14 cellular contexts compared by ENCODE assay signal in genomic region chr10:118827466-118828155, GRCh38.
DNase-seq lines count a peak whose midpoint lies in the region; ATAC-seq and TF ChIP-seq lines count a peak whose summit lies in the region.
"Had no signal": no experiment of that assay in that cellular context is flagged by ENCODE, and none has a peak within 500 bp of the region (broad histone marks: within the 10 kb centered on the region; RNA-seq: fewer than 3 reads in every experiment).

No MANE protein-coding gene starts in this region.

- H3K27ac ChIP-seq in CD4-positive, alpha-beta T cell (ENCODE audit: low read depth, low read length) = no peak overlapping the region
- H3K27ac ChIP-seq in GM23338 (ENCODE audit: low read depth) = no peak overlapping the region
- H3K27ac ChIP-seq: left lung, neutrophil had no signal

- no peaks in the 10 kb centered on the region for H3K79me2 ChIP-seq in GM23338 (replicated peaks; ENCODE audit: insufficient read depth)

- no peak overlapping the region for H2AFZ ChIP-seq in GM23338

- H3K4me2 ChIP-seq in GM23338 = no peak overlapping the region

- H3K4me1 ChIP-seq in GM23338 (ENCODE audit: insufficient read depth) = no peaks in the 10 kb centered on the region

- H3K36me3 Mint-ChIP-seq in CD4-positive, alpha-beta T cell (ENCODE audit: low read depth) = no peaks in the 10 kb centered on the region
- no peaks in the 10 kb centered on the region for H3K36me3 Mint-ChIP-seq in GM23338 (ENCODE audit: low read depth)
- H3K36me3 Mint-ChIP-seq in mesothelial cell of epicardium = no peaks in the 10 kb centered on the region
- H3K36me3 Mint-ChIP-seq: activated naive CD4-positive, alpha-beta T cell treated with anti-CD3 and anti-CD28 coated beads, Interleukin-2, amount 10 ng/mL, durations not matched to agents 7 days and 5 days; stimulated activated memory B cell treated with anti-CD40 and anti-IgM and Interleukin-4, amounts not matched to agents 10 μg/mL and 1 μg/mL and 100 μg/mL, for 72 hours had no signal

- H3F3A ChIP-seq in GM23338 (replicated peaks; ENCODE audit: low read depth) = no peaks in the 10 kb centered on the region

- no peak overlapping the region for H3K27ac Mint-ChIP-seq in CD4-positive, alpha-beta T cell
- H3K27ac Mint-ChIP-seq in GM23338 = no peak overlapping the region
- no peak overlapping the region for H3K27ac Mint-ChIP-seq in mesothelial cell of epicardium
- H3K27ac Mint-ChIP-seq: activated naive CD4-positive, alpha-beta T cell treated with anti-CD3 and anti-CD28 coated beads, Interleukin-2, amount 10 ng/mL, durations not matched to agents 7 days and 5 days; stimulated activated memory B cell treated with anti-CD40 and anti-IgM and Interleukin-4, amounts not matched to agents 10 μg/mL and 1 μg/mL and 100 μg/mL, for 72 hours had no signal

- H3K9me2 ChIP-seq in GM23338 (ENCODE audit: insufficient read depth) = peaks cover 16% of the 10 kb centered on the region

- intact Hi-C loops in CD4-positive, alpha-beta T cell (cut with DNase I, micrococcal nuclease) = no loop called here

- no peak for ATAC-seq in CD4-positive, alpha-beta T cell (ENCODE audit: poor library complexity)
- no peak for ATAC-seq in GM23338
- ATAC-seq in GM18907 (IDR thresholded peaks at IDR 0.05; ENCODE audit: unreplicated experiment) = no peak
- ATAC-seq in GM21367 (IDR thresholded peaks at IDR 0.05; ENCODE audit: unreplicated experiment) = no peak
- no peak for ATAC-seq in GM18861 (IDR thresholded peaks at IDR 0.05; ENCODE audit: unreplicated experiment)
- ATAC-seq: left lung; stimulated activated memory B cell treated with anti-CD40 and anti-IgM and Interleukin-4, amounts not matched to agents 10 μg/mL and 1 μg/mL and 100 μg/mL, for 72 hours had no signal

- POLR2A ChIA-PET in CD4-positive, alpha-beta T cell (lab: Charles Lee) = no interaction called here

- no peaks in the 10 kb centered on the region for H3K27me3 ChIP-seq in CD4-positive, alpha-beta T cell (ENCODE audit: control insufficient read depth, insufficient read depth, low read length)
- H3K27me3 ChIP-seq in GM23338 (ENCODE audit: insufficient read depth) = no peaks in the 10 kb centered on the region
- H3K27me3 ChIP-seq: left lung, neutrophil had no signal

- H4K20me1 ChIP-seq in GM23338 (replicated peaks; ENCODE audit: insufficient read depth) = no peaks in the 10 kb centered on the region

- peaks cover 9% of the 10 kb centered on the region for H3K4me1 Mint-ChIP-seq in CD4-positive, alpha-beta T cell (ENCODE audit: low read depth)
- H3K4me1 Mint-ChIP-seq in GM23338 (no peaks in the 10 kb centered on the region), mesothelial cell of epicardium (peaks cover 16% of the 10 kb centered on the region)
- H3K4me1 Mint-ChIP-seq: stimulated activated memory B cell treated with anti-CD40 and anti-IgM and Interleukin-4, amounts not matched to agents 10 μg/mL and 1 μg/mL and 100 μg/mL, for 72 hours had no signal

- CTCF ChIA-PET in CD4-positive, alpha-beta T cell (lab: Charles Lee) = no interaction called here

- no peaks in the 10 kb centered on the region for H3K9me3 ChIP-seq in CD4-positive, alpha-beta T cell (ENCODE audit: control insufficient read depth, low read length)
- H3K9me3 ChIP-seq: left lung, neutrophil had no signal

- peak; percentile 8 for TF ChIP-seq CTCF in CD4-positive, alpha-beta T cell (IDR thresholded peaks at IDR 0.05)
- TF ChIP-seq CTCF in GM23338 (conservative IDR thresholded peaks at IDR 0.05; ENCODE audit: low read depth in 2 of 2) = peak; percentile 49 to 64
- TF ChIP-seq CTCF in astrocyte of the cerebellum (IDR thresholded peaks at IDR 0.05; ENCODE audit: low read depth, low read length, missing control alignments) = peak; percentile 24
- peak; percentile 25 for TF ChIP-seq CTCF in mesothelial cell of epicardium (IDR thresholded peaks at IDR 0.05; ENCODE audit: unreplicated experiment)

- no peaks in the 10 kb centered on the region for H3K27me3 Mint-ChIP-seq in CD4-positive, alpha-beta T cell
- H3K27me3 Mint-ChIP-seq in GM23338 (ENCODE audit: insufficient read depth, low read depth, poor library complexity) (no peaks in the 10 kb centered on the region), mesothelial cell of epicardium (ENCODE audit: low read depth) (peaks cover 8% of the 10 kb centered on the region)

- H3K36me3 ChIP-seq in GM23338 (ENCODE audit: insufficient read depth) = no peaks in the 10 kb centered on the region
- H3K36me3 ChIP-seq: left lung, neutrophil had no signal

- H3K9me3 Mint-ChIP-seq in CD4-positive, alpha-beta T cell = no peaks in the 10 kb centered on the region
- peaks cover 15% of the 10 kb centered on the region; the same call in 2 of the 3 replicates for H3K9me3 Mint-ChIP-seq in GM23338
- no peaks in the 10 kb centered on the region for H3K9me3 Mint-ChIP-seq in mesothelial cell of epicardium
- H3K9me3 Mint-ChIP-seq: activated naive CD4-positive, alpha-beta T cell treated with anti-CD3 and anti-CD28 coated beads, Interleukin-2, amount 10 ng/mL, durations not matched to agents 7 days and 5 days; stimulated activated memory B cell treated with anti-CD40 and anti-IgM and Interleukin-4, amounts not matched to agents 10 μg/mL and 1 μg/mL and 100 μg/mL, for 72 hours had no signal

- H3K4me3 Mint-ChIP-seq in CD4-positive, alpha-beta T cell = no peak overlapping the region
- H3K4me3 Mint-ChIP-seq in GM23338 = no peak overlapping the region
- H3K4me3 Mint-ChIP-seq in mesothelial cell of epicardium = no peak overlapping the region
- H3K4me3 Mint-ChIP-seq: activated naive CD4-positive, alpha-beta T cell treated with anti-CD3 and anti-CD28 coated beads, Interleukin-2, amount 10 ng/mL, durations not matched to agents 7 days and 5 days; stimulated activated memory B cell treated with anti-CD40 and anti-IgM and Interleukin-4, amounts not matched to agents 10 μg/mL and 1 μg/mL and 100 μg/mL, for 72 hours had no signal

- no peak for DNase-seq in CD4-positive, alpha-beta T cell
- DNase-seq in GM23338 (ENCODE audit: low spot score) (peak; percentile 38), astrocyte of the cerebellum (ENCODE audit: low read depth) (no peak), mesothelial cell of epicardium (ENCODE audit: low spot score in 2 of 2, unreplicated experiment in 2 of 2) (peak in 1 of 2 experiments; percentile 9)
- DNase-seq: activated naive CD4-positive, alpha-beta T cell treated with anti-CD3 and anti-CD28 coated beads, Interleukin-2, amount 10 ng/mL, durations not matched to agents 7 days and 5 days; DMS153; left lung; NCI-H1417; NCI-H774 had no signal

- H3K4me3 ChIP-seq in GM23338 = no peak overlapping the region
- no peak overlapping the region for H3K4me3 ChIP-seq in astrocyte of the cerebellum (ENCODE audit: low read depth, low read length)
- H3K4me3 ChIP-seq: left lung had no signal

- in situ Hi-C loops in astrocyte of the cerebellum (cut with HindIII; ENCODE audit: low sequenced_read_pairs) = no loop called here

TF ChIP-seq in GM23338, 12 proteins besides CTCF, POLR2A, EP300 and RAD21 (continues in another document):
- no peak for TF ChIP-seq JUNB (IDR thresholded peaks at IDR 0.05; ENCODE audit: unreplicated experiment)
- TF ChIP-seq REST (IDR thresholded peaks at IDR 0.05; ENCODE audit: unreplicated experiment) = no peak
- no peak for TF ChIP-seq STAT1 (IDR thresholded peaks at IDR 0.05; ENCODE audit: unreplicated experiment)
- TF ChIP-seq ZNF331 (CRISPR knock-in tag; IDR thresholded peaks at IDR 0.05; ENCODE audit: low read depth) = no peak
- TF ChIP-seq POLR2AphosphoS5 (IDR thresholded peaks at IDR 0.05; ENCODE audit: low read depth) = no peak
- TF ChIP-seq ETS1 (IDR thresholded peaks at IDR 0.05) = no peak
